ENCODE assay signal across 8 cellular contexts in genomic region chr6:20235041-20235440, GRCh38.
"Had no signal": no experiment of that assay in that cellular context is flagged by ENCODE, and none has a peak within 500 bp of the region (broad histone marks: within the 10 kb centered on the region; RNA-seq: fewer than 3 reads in every experiment).

No MANE protein-coding gene starts in this region.

- DNase-seq: GDM1, GF-D8 had no signal

- ATAC-seq: GM12878 had no signal

- H3K4me3 ChIP-seq: GM12878 had no signal

- FAIRE-seq: G401.6, GM12878, GM12891, GM12892, GM18507, GM19239 had no signal
